Comparison of ENCODE assay signal across 18 cellular contexts in genomic region chr12:68482014-68482413, GRCh38.
DNase-seq lines count a peak whose midpoint lies in the region; ATAC-seq and TF ChIP-seq lines count a peak whose summit lies in the region.
"Had no signal": no experiment of that assay in that cellular context is flagged by ENCODE, and none has a peak within 500 bp of the region (broad histone marks: within the 10 kb centered on the region; RNA-seq: fewer than 3 reads in every experiment).

No MANE protein-coding gene starts in this region.

- no peaks in the 10 kb centered on the region for H3K36me3 Mint-ChIP-seq in activated B cell treated with CpG ODN at 0.5 μM for 24 hours (ENCODE audit: low read depth)
- H3K36me3 Mint-ChIP-seq in immature natural killer cell = peaks cover 0 to 4% (median 0%) of the 10 kb centered on the region in 3 donors

- TF ChIP-seq CTCF in A673 (conservative IDR thresholded peaks at IDR 0.05; ENCODE audit: low read depth, low read length) (no peak), activated B cell treated with CpG ODN at 0.5 μM for 24 hours (IDR thresholded peaks at IDR 0.05) (no peak), uterus (IDR thresholded peaks at IDR 0.05) (no peak), sigmoid colon (IDR thresholded peaks at IDR 0.05) (no peak), BE2C (IDR thresholded peaks at IDR 0.05; ENCODE audit: low read depth, low read length) (no peak)

- WGBS in sigmoid colon, 2 donors = 93 to 98% methylated on average over 1 of the region's 1 CpG

- intact Hi-C loops in A673 (cut with micrococcal nuclease; ENCODE audit: unreplicated experiment) = no loop called here
- intact Hi-C loops in activated B cell treated with CpG ODN at 0.5 μM for 24 hours (cut with micrococcal nuclease) = loop anchor here (2.0 kb wide), 1 partner anchor 31 kb away; no protein-coding TSS in a partner anchor
- intact Hi-C loops in uterus (cut with DNase I; ENCODE audit: low total_unique reads) = no loop called here
- intact Hi-C loops in sigmoid colon (cut with DNase I) = no loop called here

- H3K4me3 Mint-ChIP-seq in activated B cell treated with CpG ODN at 0.5 μM for 24 hours (peak overlapping the region; percentile 44), immature natural killer cell (peak overlapping the region; percentile 13 to 72 (median 56))
- H3K4me3 Mint-ChIP-seq: nephron progenitor cell had no signal

- DNase-seq in A673 (ENCODE audit: low spot score) (peak; percentile 79), activated B cell treated with CpG ODN at 0.5 μM for 24 hours (no peak), immature natural killer cell (no peak), uterus (no peak), sigmoid colon (no peak), BE2C (no peak)
- DNase-seq: activated CD8-positive, alpha-beta memory T cell treated with anti-CD3 and anti-CD28 coated beads for 24 hours; activated naive CD4-positive, alpha-beta T cell treated with anti-CD3 and anti-CD28 coated beads, Interleukin-2, amount 50 U/mL, for 16 hours; DMS79; KG1; nephron progenitor cell had no signal

- peak overlapping the region; percentile 70 to 91 (median 76) for H3K4me2 ChIP-seq in BLaER1 treated with 17β-estradiol and CSF1 and Interleukin-3, amounts not matched to agents 10 nM and 100 nM

- no peak overlapping the region for H3K4me3 ChIP-seq in A673 (ENCODE audit: low read depth, low read length, poor library complexity, severe bottlenecking)
- H3K4me3 ChIP-seq in BLaER1 treated with 17β-estradiol and CSF1 and Interleukin-3, amounts not matched to agents 10 nM and 100 nM = no peak overlapping the region
- H3K4me3 ChIP-seq in uterus = no peak overlapping the region
- H3K4me3 ChIP-seq in sigmoid colon = no peak overlapping the region
- H3K4me3 ChIP-seq in BE2C (ENCODE audit: low read depth, low read length) = no peak overlapping the region
- H3K4me3 ChIP-seq: esophagus muscularis mucosa, GM23248, thoracic aorta had no signal

- no peak for TF ChIP-seq EP300 in sigmoid colon (IDR thresholded peaks at IDR 0.05)

- CTCF ChIA-PET in A673 (lab: Charles Lee) = no interaction called here
- CTCF ChIA-PET in activated B cell treated with CpG ODN at 0.5 μM for 24 hours (lab: Charles Lee) = no interaction called here

- H3K4me1 Mint-ChIP-seq in activated B cell treated with CpG ODN at 0.5 μM for 24 hours = peaks cover 45% of the 10 kb centered on the region
- peaks cover 32 to 39% of the 10 kb centered on the region in 2 donors for H3K4me1 Mint-ChIP-seq in immature natural killer cell
- H3K4me1 Mint-ChIP-seq: nephron progenitor cell had no signal

- H3K9me3 ChIP-seq in A673 (ENCODE audit: low read depth, low read length, poor library complexity, severe bottlenecking) (no peaks in the 10 kb centered on the region), uterus (no peaks in the 10 kb centered on the region), sigmoid colon (no peaks in the 10 kb centered on the region), BE2C (no peaks in the 10 kb centered on the region)
- peaks cover 6 to 24% (median 9%) of the 10 kb centered on the region in 11 experiments; a peak in 18 of 22 replicates for H3K9me3 ChIP-seq in BLaER1 treated with 17β-estradiol and CSF1 and Interleukin-3, amounts not matched to agents 10 nM and 100 nM (replicated peaks in 1 of 11)
- H3K9me3 ChIP-seq: esophagus muscularis mucosa, thoracic aorta had no signal

- BruUV-seq in A673 (replicated peaks; lab: Mats Ljungman, UMichigan) = no TSS peak

- POLR2A ChIA-PET in A673 (lab: Charles Lee; ENCODE audit: low non-redundant PET) = no interaction called here
- POLR2A ChIA-PET in activated B cell treated with CpG ODN at 0.5 μM for 24 hours (lab: Charles Lee) = interaction anchor here (0.6 to 1.9 kb wide), 3 partner anchors 26 to 453 kb away, joined by 3 to 5 read pairs (median 4); partner anchors contain the start of gene RAP1B

- H3K9ac ChIP-seq in BLaER1 treated with 17β-estradiol and CSF1 and Interleukin-3, amounts not matched to agents 10 nM and 100 nM = peak overlapping the region in 8 of 11 experiments; percentile 0 to 77 (median 51); a peak in 10 of 22 replicates
- H3K9ac ChIP-seq: GM23248 had no signal

- H3K27ac Mint-ChIP-seq in activated B cell treated with CpG ODN at 0.5 μM for 24 hours (peak overlapping the region; percentile 77), immature natural killer cell (peak overlapping the region; percentile 56 to 98 (median 90))
- H3K27ac Mint-ChIP-seq: nephron progenitor cell had no signal

- TF ChIP-seq POLR2A in uterus (IDR thresholded peaks at IDR 0.05) (no peak), sigmoid colon (IDR thresholded peaks at IDR 0.05) (no peak)

- no peaks in the 10 kb centered on the region for H3K27me3 Mint-ChIP-seq in activated B cell treated with CpG ODN at 0.5 μM for 24 hours
- H3K27me3 Mint-ChIP-seq in immature natural killer cell (ENCODE audit: low read depth in 3 of 3) = no peaks in the 10 kb centered on the region

- no peaks in the 10 kb centered on the region for H3K27me3 ChIP-seq in A673 (replicated peaks; ENCODE audit: insufficient read depth, low read depth, low read length, poor library complexity)
- H3K27me3 ChIP-seq in BLaER1 treated with 17β-estradiol and CSF1 and Interleukin-3, amounts not matched to agents 10 nM and 100 nM = no peaks in the 10 kb centered on the region
- H3K27me3 ChIP-seq in uterus = no peaks in the 10 kb centered on the region
- H3K27me3 ChIP-seq in sigmoid colon = no peaks in the 10 kb centered on the region
- no peaks in the 10 kb centered on the region for H3K27me3 ChIP-seq in BE2C
- H3K27me3 ChIP-seq: esophagus muscularis mucosa had no signal

- peak overlapping the region; percentile 33 for H3K27ac ChIP-seq in A673 (ENCODE audit: low read depth, low read length, poor library complexity, severe bottlenecking)
- peak overlapping the region; percentile 77 to 89 (median 80) for H3K27ac ChIP-seq in BLaER1 treated with 17β-estradiol and CSF1 and Interleukin-3, amounts not matched to agents 10 nM and 100 nM
- no peak overlapping the region for H3K27ac ChIP-seq in uterus
- H3K27ac ChIP-seq in sigmoid colon = no peak overlapping the region
- H3K27ac ChIP-seq: C4-2B, esophagus muscularis mucosa, GM23248, thoracic aorta had no signal

- H3K4me1 ChIP-seq in A673 (ENCODE audit: insufficient read depth, low read length, poor library complexity, severe bottlenecking) (peaks cover 24% of the 10 kb centered on the region), uterus (no peaks in the 10 kb centered on the region), sigmoid colon (peaks cover 0 to 20% (median 17%) of the 10 kb centered on the region in 4 donors), BE2C (no peaks in the 10 kb centered on the region)
- peaks cover 39 to 58% (median 45%) of the 10 kb centered on the region in 10 experiments for H3K4me1 ChIP-seq in BLaER1 treated with 17β-estradiol and CSF1 and Interleukin-3, amounts not matched to agents 10 nM and 100 nM

- H3K36me3 ChIP-seq in A673 (ENCODE audit: insufficient read depth, low read length, poor library complexity, severe bottlenecking) = no peaks in the 10 kb centered on the region
- H3K36me3 ChIP-seq in BLaER1 treated with 17β-estradiol and CSF1 and Interleukin-3, amounts not matched to agents 10 nM and 100 nM = no peaks in the 10 kb centered on the region
- no peaks in the 10 kb centered on the region for H3K36me3 ChIP-seq in uterus
- no peaks in the 10 kb centered on the region for H3K36me3 ChIP-seq in sigmoid colon
- no peaks in the 10 kb centered on the region for H3K36me3 ChIP-seq in BE2C
- H3K36me3 ChIP-seq: esophagus muscularis mucosa, thoracic aorta had no signal

- H3K9me3 Mint-ChIP-seq in activated B cell treated with CpG ODN at 0.5 μM for 24 hours = peaks cover 3% of the 10 kb centered on the region
- H3K9me3 Mint-ChIP-seq in immature natural killer cell = no peaks in the 10 kb centered on the region
- H3K9me3 Mint-ChIP-seq: nephron progenitor cell had no signal

- ATAC-seq in activated B cell treated with CpG ODN at 0.5 μM for 24 hours (ENCODE audit: low read depth) (no peak), GM18858 (IDR thresholded peaks at IDR 0.05; ENCODE audit: unreplicated experiment) (no peak)
- ATAC-seq: left lobe of liver had no signal

- no peaks in the 10 kb centered on the region for H4K20me1 ChIP-seq in BLaER1 treated with 17β-estradiol and CSF1 and Interleukin-3, amounts not matched to agents 10 nM and 100 nM

Comparison
In these comparisons a context has a peak if more than half of its experiments do, and no peak if none do; other contexts are left out.
1. H3K27ac ChIP-seq: peak in A673 (single experiment) and BLaER1 treated with 17β-estradiol and CSF1 and Interleukin-3, amounts not matched to agents 10 nM and 100 nM (11 of 11); none in uterus (0 of 2) and sigmoid colon (0 of 4).